10 cellular contexts compared by ENCODE assay signal in genomic region chr16:4772351-4772750, GRCh38. TPM values are rescaled to one million over a fixed set of nuclear protein-coding genes. Genes with fewer than 3 reads are reported as not detected.
"Had no signal": no experiment of that assay in that cellular context is flagged by ENCODE, and none has a peak within 500 bp of the region (broad histone marks: within the 10 kb centered on the region; RNA-seq: fewer than 3 reads in every experiment).

No MANE protein-coding gene starts in this region.

- H3K9me3 Mint-ChIP-seq: H9 had no signal

- FAIRE-seq: H1, H54, K562 had no signal

- H3K27ac ChIP-seq: HL-60 had no signal

- H3K4me2 ChIP-seq: GM23338 had no signal

- H3K4me3 ChIP-seq: GM23338, K562 had no signal

- H3K27ac Mint-ChIP-seq: H9 had no signal

- DNase-seq: H9, HCEC 1CT, IMR-90, KG1 had no signal

- H3K4me3 Mint-ChIP-seq: GM23338, H9 had no signal

- ATAC-seq: GM23338, K562 had no signal

RNA-seq across cellular contexts. Expression of gene SEPTIN12, which starts 15.8 kb away (rescaled TPM):
- total RNA-seq: GM23338, H1, HT1080, IMR-90, K562 had no signal
- polyA plus RNA-seq: GM23338, IMR-90, K562 had no signal

RNA-seq across cellular contexts. Expression of gene SMIM22, which starts 22.8 kb away (rescaled TPM):
- total RNA-seq: GM23338, H1, H9, HT1080, IMR-90, K562 had no signal
- polyA plus RNA-seq: H1, IMR-90, K562 had no signal

RNA-seq across cellular contexts. Expression of gene DNAAF8, which starts 38.0 kb away (rescaled TPM):
- total RNA-seq: H1, HT1080, K562 had no signal
